In genomic region chr3:36562945-36563344, GRCh38 we compare ENCODE assay signal across 30 cellular contexts.
"Had no signal": no experiment of that assay in that cellular context is flagged by ENCODE, and none has a peak within 500 bp of the region (broad histone marks: within the 10 kb centered on the region; RNA-seq: fewer than 3 reads in every experiment).

No MANE protein-coding gene starts in this region.

- H3K36me3 Mint-ChIP-seq: activated CD4-positive, alpha-beta memory T cell treated with anti-CD3 and anti-CD28 coated beads for 36 hours; activated naive CD8-positive, alpha-beta T cell; brain had no signal

- H3K27ac Mint-ChIP-seq: activated CD4-positive, alpha-beta memory T cell treated with anti-CD3 and anti-CD28 coated beads for 36 hours; activated CD4-positive, alpha-beta T cell treated with anti-CD3 and anti-CD28 coated beads, Interleukin-2, amount 10 ng/mL, durations not matched to agents 7 days and 5 days; activated naive CD4-positive, alpha-beta T cell treated with anti-CD3 and anti-CD28 coated beads for 36 hours; activated naive CD8-positive, alpha-beta T cell; activated naive CD8-positive, alpha-beta T cell treated with anti-CD3 and anti-CD28 coated beads, Interleukin-2, amount 50 U/mL, for 24 hours; activated T-helper 1 cell treated with anti-CD3 and anti-CD28 coated beads, Interleukin-12 subunit alpha, Interleukin-12 subunit beta, Interleukin-2, Interleukin-4 antibody, amounts not matched to agents 30 ng/mL and 10 ng/mL and 1 ng/mL, durations not matched to agents 14 hours and 24 hours and 36 hours; brain had no signal

- H3K9me3 Mint-ChIP-seq: activated CD4-positive, alpha-beta T cell treated with anti-CD3 and anti-CD28 coated beads, Interleukin-2, amount 10 ng/mL, durations not matched to agents 7 days and 5 days; activated naive CD8-positive, alpha-beta T cell treated with anti-CD3 and anti-CD28 coated beads, Interleukin-2, amount 50 U/mL, for 24 hours; activated T-cell treated with anti-CD3 and anti-CD28 coated beads, Interleukin-2, amount 50 U/mL, for 4 hours had no signal

- H3K27ac ChIP-seq: PC-9 had no signal

- H3K4me1 Mint-ChIP-seq: activated naive CD8-positive, alpha-beta T cell treated with anti-CD3 and anti-CD28 coated beads, Interleukin-2, amount 50 U/mL, for 24 hours had no signal

- H3K4me3 ChIP-seq: PC-9 had no signal

- DNase-seq: activated CD4-positive, alpha-beta memory T cell treated with anti-CD3 and anti-CD28 coated beads for 36 hours; activated CD4-positive, alpha-beta T cell treated with anti-CD3 and anti-CD28 coated beads, Interleukin-2, amount 10 ng/mL, durations not matched to agents 7 days and 5 days; activated CD8-positive, alpha-beta memory T cell treated with anti-CD3 and anti-CD28 coated beads, Interleukin-2, amount 50 U/mL, for 4 hours; activated gamma-delta T cell treated with Interleukin-2 at 50 U/mL for 16 hours; activated naive CD4-positive, alpha-beta T cell treated with anti-CD3 and anti-CD28 coated beads for 36 hours; activated naive CD8-positive, alpha-beta T cell treated with anti-CD3 and anti-CD28 coated beads, Interleukin-2, amount 50 U/mL, for 24 hours; activated T-cell treated with anti-CD3 and anti-CD28 coated beads for 4 hours; activated T-cell treated with anti-CD3 and anti-CD28 coated beads, Interleukin-2, amount 50 U/mL, for 4 hours; anterior cingulate cortex; caudate nucleus; cerebellar nuclear complex; NCI-H1105 treated with DMSO at 0.1 percent for 48 hours; NCI-H1436; NCI-H1694; NCI-H1930; NCI-H2081 treated with DMSO at 0.1 percent for 48 hours; NCI-H226; NCI-H446 treated with DMSO at 0.1 percent for 48 hours; NCI-H524; NCI-H69; NK-92 treated with Interleukin-12 subunit alpha and Interleukin-12 subunit beta, amount 100 ng/mL, for 24 hours; PC-9; Right ventricle myocardium superior; SW 1271; T-helper 1 cell; T-helper 2 cell; T-helper 9 cell had no signal

- H3K4me3 Mint-ChIP-seq: activated CD4-positive, alpha-beta memory T cell treated with anti-CD3 and anti-CD28 coated beads for 36 hours; activated CD4-positive, alpha-beta T cell treated with anti-CD3 and anti-CD28 coated beads, Interleukin-2, amount 10 ng/mL, durations not matched to agents 7 days and 5 days; activated naive CD4-positive, alpha-beta T cell treated with anti-CD3 and anti-CD28 coated beads for 36 hours; activated naive CD8-positive, alpha-beta T cell; activated naive CD8-positive, alpha-beta T cell treated with anti-CD3 and anti-CD28 coated beads, Interleukin-2, amount 50 U/mL, for 24 hours; activated T-cell treated with anti-CD3 and anti-CD28 coated beads, Interleukin-2, amount 50 U/mL, for 4 hours; activated T-helper 1 cell treated with anti-CD3 and anti-CD28 coated beads, Interleukin-12 subunit alpha, Interleukin-12 subunit beta, Interleukin-2, Interleukin-4 antibody, amounts not matched to agents 30 ng/mL and 10 ng/mL and 1 ng/mL, durations not matched to agents 14 hours and 24 hours and 36 hours; brain had no signal

- H3K27me3 Mint-ChIP-seq: activated CD4-positive, alpha-beta memory T cell treated with anti-CD3 and anti-CD28 coated beads for 36 hours had no signal
